Comparison of ENCODE assay signal across 8 cellular contexts in genomic region chr1:221203224-221204054, GRCh38.
DNase-seq lines count a peak whose midpoint lies in the region; ATAC-seq and TF ChIP-seq lines count a peak whose summit lies in the region.

No MANE protein-coding gene starts in this region.

- TF ChIP-seq CTCF in AG04449 (IDR thresholded peaks at IDR 0.05; ENCODE audit: insufficient read depth, low read length, missing control alignments), result peak; percentile 87
- peak; percentile 71 for TF ChIP-seq CTCF in natural killer cell (IDR thresholded peaks at IDR 0.05)

- no peak overlapping the region for H3K4me3 ChIP-seq in AG04449 (ENCODE audit: low read depth, low read length)

- no peak overlapping the region for H3K4me3 Mint-ChIP-seq in natural killer cell
- H3K4me3 Mint-ChIP-seq in stimulated activated memory B cell treated with anti-CD40 and anti-IgM and Interleukin-4, amounts not matched to agents 10 μg/mL and 1 μg/mL and 100 μg/mL, for 72 hours, result no peak overlapping the region

- peak; percentile 80 for ATAC-seq in GM18511 (IDR thresholded peaks at IDR 0.05; ENCODE audit: unreplicated experiment)
- peak; percentile 90 for ATAC-seq in HG03354 (IDR thresholded peaks at IDR 0.05; ENCODE audit: poor library complexity, severe bottlenecking, unreplicated experiment)
- peak in 2 of 3 donors; percentile 58 to 59 for ATAC-seq in natural killer cell
- ATAC-seq in stimulated activated memory B cell treated with anti-CD40 and anti-IgM and Interleukin-4, amounts not matched to agents 10 μg/mL and 1 μg/mL and 100 μg/mL, for 72 hours, result peak; percentile 66

- H3K36me3 Mint-ChIP-seq in natural killer cell, result no peaks in the 10 kb centered on the region
- no peaks in the 10 kb centered on the region for H3K36me3 Mint-ChIP-seq in stimulated activated memory B cell treated with anti-CD40 and anti-IgM and Interleukin-4, amounts not matched to agents 10 μg/mL and 1 μg/mL and 100 μg/mL, for 72 hours

- no peak overlapping the region for H3K27ac Mint-ChIP-seq in natural killer cell
- peak overlapping the region; percentile 17 for H3K27ac Mint-ChIP-seq in stimulated activated memory B cell treated with anti-CD40 and anti-IgM and Interleukin-4, amounts not matched to agents 10 μg/mL and 1 μg/mL and 100 μg/mL, for 72 hours

- DNase-seq in AG04449 (ENCODE audit: low read depth, low spot score) (no peak), NOMO-1 treated with DMSO at 0.1 percent for 48 hours (lab: John Stamatoyannopoulos, UW; ENCODE audit: unreplicated experiment) (peak; percentile 83), fibroblast of gingiva (ENCODE audit: low read depth) (peak; percentile 69), natural killer cell (peak; percentile 33)
- peak; percentile 87 for DNase-seq in activated CD8-positive, alpha-beta memory T cell treated with anti-CD3 and anti-CD28 coated beads, Interleukin-2, amount 50 U/mL, for 48 hours

- intact Hi-C loops in natural killer cell (cut with micrococcal nuclease), result loop anchor here (10.0 kb wide), 1 partner anchor 389 kb away; no protein-coding TSS in a partner anchor

- H3K27me3 Mint-ChIP-seq in natural killer cell (ENCODE audit: low read depth in 2 of 2), result no peaks in the 10 kb centered on the region
- H3K27me3 Mint-ChIP-seq in stimulated activated memory B cell treated with anti-CD40 and anti-IgM and Interleukin-4, amounts not matched to agents 10 μg/mL and 1 μg/mL and 100 μg/mL, for 72 hours, result no peaks in the 10 kb centered on the region

- POLR2A ChIA-PET in AG04449 (lab: Yijun Ruan, JAX), result interaction anchor here (0.6 kb wide), 1 partner anchor 328 kb away, joined by 3 read pairs; no protein-coding TSS in a partner anchor

- CTCF ChIA-PET in AG04449 (lab: Yijun Ruan, JAX), result interaction anchor here (0.6 to 7.2 kb wide), 76 partner anchors 10 to 396 kb away, joined by 3 to 145 read pairs (median 5); partner anchors contain the start of gene HLX

- H3K4me1 Mint-ChIP-seq in natural killer cell, result no peaks in the 10 kb centered on the region
- peaks cover 11% of the 10 kb centered on the region for H3K4me1 Mint-ChIP-seq in stimulated activated memory B cell treated with anti-CD40 and anti-IgM and Interleukin-4, amounts not matched to agents 10 μg/mL and 1 μg/mL and 100 μg/mL, for 72 hours

- no peaks in the 10 kb centered on the region for H3K9me3 Mint-ChIP-seq in natural killer cell
- peaks cover 3% of the 10 kb centered on the region for H3K9me3 Mint-ChIP-seq in stimulated activated memory B cell treated with anti-CD40 and anti-IgM and Interleukin-4, amounts not matched to agents 10 μg/mL and 1 μg/mL and 100 μg/mL, for 72 hours
